Comparison of ENCODE assay signal across 23 cellular contexts in the genomic region with DNA sequence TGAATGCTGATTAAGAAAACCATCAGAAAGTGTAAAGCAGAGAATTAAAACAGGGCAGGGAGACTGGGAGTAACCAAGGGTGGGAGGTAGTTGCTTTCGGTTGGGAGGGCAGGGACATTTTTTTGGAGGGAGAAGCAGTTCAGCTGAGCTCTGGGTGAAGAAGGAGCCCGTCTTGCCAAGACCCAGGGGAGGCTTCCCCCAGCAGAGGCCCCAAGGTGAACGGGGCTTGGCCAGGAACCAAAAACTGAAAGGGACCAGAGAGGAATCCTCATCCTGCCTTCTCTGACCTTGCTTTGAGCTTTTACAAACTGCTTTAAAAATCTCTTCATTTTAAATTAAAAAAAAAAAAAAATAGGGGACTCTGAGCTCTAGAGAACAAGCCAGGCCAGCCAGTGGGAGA. TPM values are rescaled to one million over a fixed set of nuclear protein-coding genes. Genes with fewer than 3 reads are reported as not detected.
"Had no signal": no experiment of that assay in that cellular context is flagged by ENCODE, and none has a peak within 500 bp of the region (broad histone marks: within the 10 kb centered on the region; RNA-seq: fewer than 3 reads in every experiment).

No MANE protein-coding gene starts in this region.

- H3K4me1 Mint-ChIP-seq: activated CD4-positive, alpha-beta T cell treated with anti-CD3 and anti-CD28 coated beads, Interleukin-2, amount 10 ng/mL, durations not matched to agents 7 days and 5 days; activated T-helper 17 cell treated with anti-CD3 and anti-CD28 coated beads, Interleukin-2, amount 50 U/mL, for 72 hours had no signal

- H3K4me3 Mint-ChIP-seq: activated CD4-positive, alpha-beta memory T cell treated with anti-CD3 and anti-CD28 coated beads for 36 hours; activated CD4-positive, alpha-beta T cell treated with anti-CD3 and anti-CD28 coated beads, Interleukin-2, amount 10 ng/mL, durations not matched to agents 7 days and 5 days; activated naive CD4-positive, alpha-beta T cell treated with anti-CD3 and anti-CD28 coated beads for 36 hours; activated naive CD8-positive, alpha-beta T cell; activated T-helper 17 cell treated with anti-CD3 and anti-CD28 coated beads, Interleukin-2, amount 50 U/mL, for 72 hours; T-helper 17 cell had no signal

- H3K4me3 ChIP-seq: breast epithelium had no signal

- H3K9me3 ChIP-seq: breast epithelium had no signal

- H3K4me1 ChIP-seq: breast epithelium had no signal

- H3K36me3 Mint-ChIP-seq: activated CD4-positive, alpha-beta memory T cell treated with anti-CD3 and anti-CD28 coated beads for 36 hours; activated naive CD8-positive, alpha-beta T cell had no signal

- DNase-seq: activated CD4-positive, alpha-beta T cell treated with anti-CD3 and anti-CD28 coated beads, Interleukin-2, amount 10 ng/mL, durations not matched to agents 7 days and 5 days; activated CD4-positive, CD25-positive, alpha-beta regulatory T cell; activated CD8-positive, alpha-beta memory T cell treated with anti-CD3 and anti-CD28 coated beads for 24 hours; activated gamma-delta T cell; activated T-cell treated with anti-CD3 and anti-CD28 coated beads for 4 hours; activated T-cell treated with anti-CD3 and anti-CD28 coated beads, Interleukin-2, amount 50 U/mL, for 48 hours; caudate nucleus; MM.1S; NCI-H1105 treated with DMSO at 0.1 percent for 48 hours; NCI-H1436 treated with DMSO at 0.1 percent for 48 hours; NCI-H187; NCI-H2081; NCI-H524; PC-3; SHP77 treated with DMSO at 0.1 percent for 48 hours; T-helper 17 cell; T-helper 9 cell had no signal

- H3K36me3 ChIP-seq: breast epithelium had no signal

- H3K27me3 Mint-ChIP-seq: activated T-helper 17 cell treated with anti-CD3 and anti-CD28 coated beads, Interleukin-2, amount 50 U/mL, for 72 hours had no signal

- H3K9me3 Mint-ChIP-seq: activated CD4-positive, alpha-beta memory T cell treated with anti-CD3 and anti-CD28 coated beads for 36 hours; activated CD4-positive, alpha-beta T cell treated with anti-CD3 and anti-CD28 coated beads, Interleukin-2, amount 10 ng/mL, durations not matched to agents 7 days and 5 days; activated naive CD4-positive, alpha-beta T cell treated with anti-CD3 and anti-CD28 coated beads for 36 hours; activated T-helper 17 cell treated with anti-CD3 and anti-CD28 coated beads, Interleukin-2, amount 50 U/mL, for 72 hours had no signal

- H3K27ac ChIP-seq: breast epithelium had no signal

- H3K27me3 ChIP-seq: breast epithelium had no signal

- H3K27ac Mint-ChIP-seq: activated CD4-positive, alpha-beta memory T cell treated with anti-CD3 and anti-CD28 coated beads for 36 hours; activated CD4-positive, alpha-beta T cell treated with anti-CD3 and anti-CD28 coated beads, Interleukin-2, amount 10 ng/mL, durations not matched to agents 7 days and 5 days; activated naive CD4-positive, alpha-beta T cell treated with anti-CD3 and anti-CD28 coated beads for 36 hours; activated naive CD8-positive, alpha-beta T cell; activated T-helper 17 cell treated with anti-CD3 and anti-CD28 coated beads, Interleukin-2, amount 50 U/mL, for 72 hours; T-helper 17 cell had no signal

RNA-seq across cellular contexts. Expression of a gene that starts 10.6 kb away (rescaled TPM):
- total RNA-seq: activated CD4-positive, alpha-beta T cell treated with anti-CD3 and anti-CD28 coated beads, Interleukin-2, amount 10 ng/mL, durations not matched to agents 7 days and 5 days; activated T-helper 17 cell treated with anti-CD3 and anti-CD28 coated beads, Interleukin-2, amount 50 U/mL, for 72 hours; PC-3; SK-MEL-5; T-helper 17 cell had no signal

RNA-seq across cellular contexts. Expression of a gene that starts 30.4 kb away (rescaled TPM):
- total RNA-seq: activated CD4-positive, alpha-beta memory T cell treated with anti-CD3 and anti-CD28 coated beads for 36 hours; activated CD4-positive, alpha-beta T cell treated with anti-CD3 and anti-CD28 coated beads, Interleukin-2, amount 10 ng/mL, durations not matched to agents 7 days and 5 days; activated naive CD4-positive, alpha-beta T cell treated with anti-CD3 and anti-CD28 coated beads for 36 hours; activated T-helper 17 cell treated with anti-CD3 and anti-CD28 coated beads, Interleukin-2, amount 50 U/mL, for 72 hours; breast epithelium; SK-MEL-5; T-helper 17 cell had no signal

RNA-seq across cellular contexts. Expression of a gene that starts 38.7 kb away (rescaled TPM):
- total RNA-seq: activated CD4-positive, alpha-beta memory T cell treated with anti-CD3 and anti-CD28 coated beads for 36 hours; activated CD4-positive, alpha-beta T cell treated with anti-CD3 and anti-CD28 coated beads, Interleukin-2, amount 10 ng/mL, durations not matched to agents 7 days and 5 days; activated naive CD4-positive, alpha-beta T cell treated with anti-CD3 and anti-CD28 coated beads for 36 hours; activated T-helper 17 cell treated with anti-CD3 and anti-CD28 coated beads, Interleukin-2, amount 50 U/mL, for 72 hours; PC-3; SK-MEL-5; T-helper 17 cell had no signal
